Comparison of ENCODE assay signal across 29 cellular contexts in genomic region chr16:17145029-17145428, GRCh38.
"Had no signal": no experiment of that assay in that cellular context is flagged by ENCODE, and none has a peak within 500 bp of the region (broad histone marks: within the 10 kb centered on the region; RNA-seq: fewer than 3 reads in every experiment).

No MANE protein-coding gene starts in this region.

- ATAC-seq: stimulated activated memory B cell treated with anti-CD40 and anti-IgM and Interleukin-4, amounts not matched to agents 10 μg/mL and 1 μg/mL and 100 μg/mL, for 72 hours; stimulated activated naive B cell treated with anti-CD40 and anti-IgM and Interleukin-4, amounts not matched to agents 10 μg/mL and 1 μg/mL and 100 μg/mL, for 72 hours; stimulated activated naive CD8-positive, alpha-beta T cell treated with anti-CD3 and anti-CD28 coated beads, Interleukin-15, amount 100 ng/mL, for 72 hours; stimulated activated naive CD8-positive, alpha-beta T cell treated with anti-CD3 and anti-CD28 coated beads, Interleukin-15, Interleukin-2, amounts not matched to agents 100 U/mL and 50 U/mL, for 24 hours; upper lobe of right lung had no signal

- DNase-seq: stimulated activated CD4-positive, alpha-beta T cell treated with anti-CD3 and anti-CD28 coated beads, Interleukin-2, amount 100 ng/mL, for 48 hours; stimulated activated CD4-positive, alpha-beta T cell treated with anti-CD3 and anti-CD28 coated beads, Interleukin-4, amount 100 ng/mL, for 1 hour; stimulated activated CD4-positive, alpha-beta T cell treated with anti-CD3 and anti-CD28 coated beads, Interleukin-4, amount 100 ng/mL, for 24 hours; stimulated activated CD4-positive, alpha-beta T cell treated with anti-CD3 and anti-CD28 coated beads, Interleukin-4, amount 100 ng/mL, for 4 hours; stimulated activated CD8-positive, alpha-beta memory T cell treated with anti-CD3 and anti-CD28 coated beads, Interleukin-4, amount 100 ng/mL, for 48 hours; stimulated activated naive B cell treated with anti-CD40 and anti-IgM and Interleukin-4, amounts not matched to agents 10 μg/mL and 1 μg/mL and 100 μg/mL, for 72 hours; stimulated activated naive CD4-positive, alpha-beta T cell; stimulated activated naive CD4-positive, alpha-beta T cell treated with Interleukin-2 at 50 U/mL for 16 hours; stimulated activated naive CD8-positive, alpha-beta T cell treated with anti-CD3 and anti-CD28 coated beads, Interleukin-15, amount 100 ng/mL, for 72 hours; stimulated activated naive CD8-positive, alpha-beta T cell treated with anti-CD3 and anti-CD28 coated beads, Interleukin-15, Interleukin-2, amounts not matched to agents 100 U/mL and 50 U/mL, for 24 hours; stomach; substantia nigra; testis; tibial artery; transverse colon; trophoblast cell; upper lobe of left lung; upper lobe of right lung; uterus had no signal

- H3K4me1 Mint-ChIP-seq: stimulated activated effector memory CD8-positive, alpha-beta T cell treated with anti-CD3 and anti-CD28 coated beads, Interleukin-12 subunit alpha, Interleukin-12 subunit beta, amount 100 ng/mL, for 72 hours; stimulated activated memory B cell treated with anti-CD40 and anti-IgM and Interleukin-4, amounts not matched to agents 10 μg/mL and 1 μg/mL and 100 μg/mL, for 72 hours; stimulated activated naive CD8-positive, alpha-beta T cell treated with anti-CD3 and anti-CD28 coated beads, Interleukin-15, amount 100 ng/mL, for 72 hours had no signal

- H3K27ac Mint-ChIP-seq: stimulated activated effector memory CD8-positive, alpha-beta T cell treated with anti-CD3 and anti-CD28 coated beads, Interleukin-12 subunit alpha, Interleukin-12 subunit beta, amount 100 ng/mL, for 72 hours; stimulated activated memory B cell treated with anti-CD40 and anti-IgM and Interleukin-4, amounts not matched to agents 10 μg/mL and 1 μg/mL and 100 μg/mL, for 72 hours; stimulated activated naive B cell treated with anti-CD40 and anti-IgM and Interleukin-4, amounts not matched to agents 10 μg/mL and 1 μg/mL and 100 μg/mL, for 72 hours; stimulated activated naive CD8-positive, alpha-beta T cell treated with anti-CD3 and anti-CD28 coated beads, Interleukin-15, Interleukin-2, amounts not matched to agents 100 ng/mL and 50 ng/mL, for 24 hours; type B pancreatic cell had no signal

- H3K36me3 Mint-ChIP-seq: type B pancreatic cell had no signal

- H3K9me3 ChIP-seq: stomach, suprapubic skin, testis, thoracic aorta, thyroid gland, tibial artery, tibial nerve, transverse colon, upper lobe of left lung, upper lobe of right lung, uterus, vagina had no signal

- H3K27ac ChIP-seq: stomach, suprapubic skin, testis, thoracic aorta, thyroid gland, tibial artery, tibial nerve, transverse colon, upper lobe of left lung, upper lobe of right lung, uterus, vagina had no signal

- H3K27me3 ChIP-seq: stomach, suprapubic skin, testis, thyroid gland, tibial artery, tibial nerve, transverse colon, upper lobe of left lung, upper lobe of right lung, uterus, vagina had no signal

- H3K4me3 ChIP-seq: stomach, suprapubic skin, testis, thoracic aorta, thyroid gland, tibial artery, tibial nerve, transverse colon, upper lobe of left lung, upper lobe of right lung, uterus, vagina had no signal

- H3K4me1 ChIP-seq: stomach, suprapubic skin, testis, thyroid gland, tibial artery, tibial nerve, transverse colon, upper lobe of left lung, upper lobe of right lung, uterus, vagina had no signal

- H3K9me3 Mint-ChIP-seq: stimulated activated effector memory CD8-positive, alpha-beta T cell treated with anti-CD3 and anti-CD28 coated beads, Interleukin-12 subunit alpha, Interleukin-12 subunit beta, amount 100 ng/mL, for 72 hours; stimulated activated memory B cell treated with anti-CD40 and anti-IgM and Interleukin-4, amounts not matched to agents 10 μg/mL and 1 μg/mL and 100 μg/mL, for 72 hours; stimulated activated naive B cell treated with anti-CD40 and anti-IgM and Interleukin-4, amounts not matched to agents 10 μg/mL and 1 μg/mL and 100 μg/mL, for 72 hours; stimulated activated naive CD8-positive, alpha-beta T cell treated with anti-CD3 and anti-CD28 coated beads, Interleukin-15, amount 100 ng/mL, for 72 hours; stimulated activated naive CD8-positive, alpha-beta T cell treated with anti-CD3 and anti-CD28 coated beads, Interleukin-15, Interleukin-2, amounts not matched to agents 100 ng/mL and 50 ng/mL, for 24 hours; type B pancreatic cell had no signal

- FAIRE-seq: urothelium cell line had no signal

- H3K27me3 Mint-ChIP-seq: stimulated activated memory B cell treated with anti-CD40 and anti-IgM and Interleukin-4, amounts not matched to agents 10 μg/mL and 1 μg/mL and 100 μg/mL, for 72 hours; stimulated activated naive B cell treated with anti-CD40 and anti-IgM and Interleukin-4, amounts not matched to agents 10 μg/mL and 1 μg/mL and 100 μg/mL, for 72 hours; stimulated activated naive CD8-positive, alpha-beta T cell treated with anti-CD3 and anti-CD28 coated beads, Interleukin-15, amount 100 ng/mL, for 72 hours; stimulated activated naive CD8-positive, alpha-beta T cell treated with anti-CD3 and anti-CD28 coated beads, Interleukin-15, Interleukin-2, amounts not matched to agents 100 ng/mL and 50 ng/mL, for 24 hours; type B pancreatic cell had no signal

- H3K36me3 ChIP-seq: thoracic aorta, thyroid gland, transverse colon, upper lobe of right lung, uterus had no signal

- H3K4me3 Mint-ChIP-seq: stimulated activated effector memory CD8-positive, alpha-beta T cell treated with anti-CD3 and anti-CD28 coated beads, Interleukin-12 subunit alpha, Interleukin-12 subunit beta, amount 100 ng/mL, for 72 hours; stimulated activated memory B cell treated with anti-CD40 and anti-IgM and Interleukin-4, amounts not matched to agents 10 μg/mL and 1 μg/mL and 100 μg/mL, for 72 hours; stimulated activated naive B cell treated with anti-CD40 and anti-IgM and Interleukin-4, amounts not matched to agents 10 μg/mL and 1 μg/mL and 100 μg/mL, for 72 hours; stimulated activated naive CD8-positive, alpha-beta T cell treated with anti-CD3 and anti-CD28 coated beads, Interleukin-15, amount 100 ng/mL, for 72 hours; stimulated activated naive CD8-positive, alpha-beta T cell treated with anti-CD3 and anti-CD28 coated beads, Interleukin-15, Interleukin-2, amounts not matched to agents 100 ng/mL and 50 ng/mL, for 24 hours; type B pancreatic cell had no signal
